Comparison of ENCODE assay signal across 13 cellular contexts in the genomic region with DNA sequence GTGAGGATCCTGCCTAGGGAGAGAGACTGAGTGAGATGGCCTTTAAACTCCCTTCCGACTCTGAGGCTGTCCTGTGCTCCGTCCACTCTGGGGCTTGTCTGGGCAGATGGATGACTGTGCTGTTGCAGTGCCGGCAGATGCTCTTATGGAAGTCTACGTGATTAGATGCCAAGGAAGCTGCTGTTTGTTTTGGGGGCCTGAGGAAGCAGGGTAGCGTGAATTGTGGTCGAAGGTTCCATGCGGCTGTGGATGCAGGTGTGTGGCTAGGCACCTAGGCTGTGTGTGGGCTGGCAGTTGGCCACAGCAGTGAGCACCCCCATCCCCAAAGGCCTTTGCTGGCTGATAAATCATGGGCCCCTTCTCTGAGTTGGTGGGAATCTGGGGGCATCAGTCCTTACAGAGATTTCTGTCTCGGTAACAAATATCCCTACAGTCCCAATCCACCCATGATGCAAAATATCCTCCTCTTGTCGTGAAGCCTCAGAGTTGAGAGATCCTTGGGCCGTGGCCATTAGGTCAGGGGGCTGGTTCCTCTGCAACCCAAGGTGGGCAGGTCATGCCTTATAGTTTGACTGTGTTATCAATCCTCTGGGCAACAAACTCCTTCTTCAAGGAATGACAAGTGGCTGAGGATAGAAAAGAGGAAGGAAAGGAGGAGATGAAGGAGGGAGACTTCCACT.
"Had no signal": no experiment of that assay in that cellular context is flagged by ENCODE, and none has a peak within 500 bp of the region (broad histone marks: within the 10 kb centered on the region; RNA-seq: fewer than 3 reads in every experiment).

No MANE protein-coding gene starts in this region.

- H3K9me3 ChIP-seq: ovary, upper lobe of left lung had no signal

- H3K4me3 Mint-ChIP-seq: brain; central memory CD8-positive, alpha-beta T cell; dendritic cell treated with granulocyte-macrophage colony-stimulating factor and Interleukin-4, amounts not matched to agents 40 ng/mL and 50 ng/mL, for 4 days; mesothelial cell of epicardium had no signal

- H3K27ac Mint-ChIP-seq: brain; dendritic cell treated with granulocyte-macrophage colony-stimulating factor and Interleukin-4, amounts not matched to agents 40 ng/mL and 50 ng/mL, for 4 days; mesothelial cell of epicardium had no signal

- H3K9me3 Mint-ChIP-seq: activated T-helper 2 cell treated with anti-CD3 and anti-CD28 coated beads, Interferon-gamma antibody, Interleukin-2, Interleukin-4, amounts not matched to agents 10 μg/mL and 5 μg/mL and 100 μg/mL, durations not matched to agents 14 hours and 24 hours and 36 hours; brain; central memory CD8-positive, alpha-beta T cell; dendritic cell treated with granulocyte-macrophage colony-stimulating factor and Interleukin-4, amounts not matched to agents 40 ng/mL and 50 ng/mL, for 4 days; mesothelial cell of epicardium had no signal

- H3K36me3 ChIP-seq: ovary had no signal

- H3K27me3 Mint-ChIP-seq: central memory CD8-positive, alpha-beta T cell; dendritic cell treated with granulocyte-macrophage colony-stimulating factor and Interleukin-4, amounts not matched to agents 40 ng/mL and 50 ng/mL, for 4 days had no signal

- H3K36me3 Mint-ChIP-seq: mesothelial cell of epicardium had no signal

- DNase-seq: activated CD4-positive, alpha-beta T cell treated with anti-CD3 and anti-CD28 coated beads, Interleukin-2, amount 50 U/mL, for 4 hours; activated naive CD4-positive, alpha-beta T cell treated with anti-CD3 and anti-CD28 coated beads, Interleukin-2, amount 50 U/mL, for 16 hours; hippocampal formation; ovary; SHP77; stimulated activated CD4-positive, alpha-beta T cell treated with anti-CD3 and anti-CD28 coated beads, Interleukin-15, amount 100 ng/mL, for 24 hours; stimulated activated CD4-positive, alpha-beta T cell treated with anti-CD3 and anti-CD28 coated beads, Interleukin-4, amount 100 ng/mL, for 4 hours; upper lobe of left lung had no signal

- H3K27ac ChIP-seq: ovary, upper lobe of left lung had no signal

- H3K4me3 ChIP-seq: ovary, upper lobe of left lung had no signal

- H3K4me1 Mint-ChIP-seq: mesothelial cell of epicardium had no signal

- H3K27me3 ChIP-seq: ovary, upper lobe of left lung had no signal
